In the genomic region with DNA sequence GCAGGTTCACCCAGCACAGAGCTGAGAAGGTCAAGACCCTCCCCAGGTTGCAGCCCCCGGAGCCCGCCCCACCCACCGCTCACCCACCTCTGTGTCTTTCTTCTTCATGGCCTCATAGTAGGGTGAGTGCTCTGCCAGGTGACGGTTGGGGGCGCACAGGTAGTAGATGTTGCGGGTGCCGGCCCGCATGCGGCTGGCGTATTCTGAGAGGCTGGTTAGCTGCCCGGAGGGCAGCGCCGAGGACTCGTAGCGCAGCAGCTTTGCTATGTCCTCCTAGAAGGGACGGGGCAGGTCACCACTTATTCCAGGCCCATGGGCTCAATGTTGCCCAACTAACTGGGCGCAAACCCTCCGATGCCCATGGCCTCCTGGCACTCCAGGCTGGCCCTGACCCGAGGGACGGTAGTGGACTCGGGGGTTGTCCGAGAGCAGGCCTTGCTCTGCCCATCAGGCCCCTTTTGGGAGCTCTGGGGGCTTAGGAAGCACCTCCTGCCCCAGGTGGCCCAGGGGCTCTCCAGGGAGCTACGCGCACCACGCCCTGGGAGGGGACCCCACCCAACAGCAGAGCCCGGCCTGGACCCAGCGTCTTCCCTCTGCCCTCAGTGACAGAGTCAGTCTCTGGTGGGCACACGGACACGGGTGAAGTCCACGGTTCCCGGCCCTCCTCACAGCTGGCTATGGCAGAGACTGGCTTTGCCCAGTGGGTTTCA, we compare ENCODE assay signal across 20 cellular contexts. TPM values are rescaled to one million over a fixed set of nuclear protein-coding genes. Genes with fewer than 3 reads are reported as not detected.
A peak's percentile ranks its signal among the peaks of the same experiment; 100 is the strongest.
DNase-seq lines count a peak whose midpoint lies in the region; ATAC-seq and TF ChIP-seq lines count a peak whose summit lies in the region.
"Had no signal": no experiment of that assay in that cellular context is flagged by ENCODE, and none has a peak within 500 bp of the region (broad histone marks: within the 10 kb centered on the region; RNA-seq: fewer than 3 reads in every experiment).

No MANE protein-coding gene starts in this region.

- peaks cover 17% of the 10 kb centered on the region for H3K4me1 Mint-ChIP-seq in activated naive CD8-positive, alpha-beta T cell (ENCODE audit: low read depth)
- H3K4me1 Mint-ChIP-seq in activated naive CD8-positive, alpha-beta T cell treated with anti-CD3 and anti-CD28 coated beads, Interleukin-2, amount 50 U/mL, for 24 hours, result peaks cover 14% of the 10 kb centered on the region

- peak overlapping the region; percentile 28 for H3K27ac Mint-ChIP-seq in activated naive CD8-positive, alpha-beta T cell
- no peak overlapping the region for H3K27ac Mint-ChIP-seq in activated naive CD8-positive, alpha-beta T cell treated with anti-CD3 and anti-CD28 coated beads, Interleukin-2, amount 50 U/mL, for 24 hours

- H3K27ac ChIP-seq in Panc1 (ENCODE audit: low read length), result no peak overlapping the region
- no peak overlapping the region for H3K27ac ChIP-seq in aorta (ENCODE audit: low read depth in 1 of 2, low read length in 2 of 2)
- no peak overlapping the region for H3K27ac ChIP-seq in A673 (ENCODE audit: low read depth, low read length, poor library complexity, severe bottlenecking)
- H3K27ac ChIP-seq: SJSA1 had no signal

- CTCF ChIA-PET in Panc1 (lab: Charles Lee), result no interaction called here
- CTCF ChIA-PET in A673 (lab: Charles Lee), result no interaction called here

- 96 to 97% methylated on average over 30 to 31 of the region's 31 CpGs for WGBS in aorta, 2 donors

- H3K27me3 Mint-ChIP-seq in activated naive CD8-positive, alpha-beta T cell, result no peaks in the 10 kb centered on the region
- no peaks in the 10 kb centered on the region for H3K27me3 Mint-ChIP-seq in activated naive CD8-positive, alpha-beta T cell treated with anti-CD3 and anti-CD28 coated beads, Interleukin-2, amount 50 U/mL, for 24 hours

- intact Hi-C loops in Panc1 (cut with micrococcal nuclease; ENCODE audit: unreplicated experiment) (no loop called here), aorta (cut with DNase I) (no loop called here), A673 (cut with micrococcal nuclease; ENCODE audit: unreplicated experiment) (no loop called here)

- no peaks in the 10 kb centered on the region for H3K9me3 Mint-ChIP-seq in activated naive CD8-positive, alpha-beta T cell (ENCODE audit: low read depth)
- H3K9me3 Mint-ChIP-seq in activated naive CD8-positive, alpha-beta T cell treated with anti-CD3 and anti-CD28 coated beads, Interleukin-2, amount 50 U/mL, for 24 hours, result no peaks in the 10 kb centered on the region

- no peak for TF ChIP-seq CTCF in Panc1 (IDR thresholded peaks at IDR 0.05)
- no peak for TF ChIP-seq CTCF in A673 (conservative IDR thresholded peaks at IDR 0.05; ENCODE audit: low read depth, low read length)

- in situ Hi-C loops in Panc1 (cut with HindIII; ENCODE audit: low pct_unique_long_range_greater_than_20kb, low sequenced_read_pairs), result no loop called here

- H3K4me3 ChIP-seq in Panc1 (ENCODE audit: low read depth in 2 of 2, low read length in 2 of 2), result no peak overlapping the region
- H3K4me3 ChIP-seq in aorta (ENCODE audit: low read length in 2 of 2), result no peak overlapping the region
- no peak overlapping the region for H3K4me3 ChIP-seq in A673 (ENCODE audit: low read depth, low read length, poor library complexity, severe bottlenecking)
- H3K4me3 ChIP-seq: HAP-1, SJSA1 had no signal

- BruUV-seq in Panc1 (replicated peaks; lab: Mats Ljungman, UMichigan) (no TSS peak), A673 (replicated peaks; lab: Mats Ljungman, UMichigan) (no TSS peak)

- H3K36me3 ChIP-seq in Panc1 (ENCODE audit: control insufficient read depth, insufficient read depth, low read length) (peaks cover 7% of the 10 kb centered on the region), aorta (ENCODE audit: control insufficient read depth in 1 of 2, insufficient read depth in 2 of 2, low read length in 1 of 2) (peaks cover 0 to 8% of the 10 kb centered on the region in 2 donors), A673 (ENCODE audit: insufficient read depth, low read length, poor library complexity, severe bottlenecking) (peaks cover 81% of the 10 kb centered on the region)

- H3K27me3 ChIP-seq in Panc1 (ENCODE audit: control insufficient read depth, insufficient read depth, low read length) (no peaks in the 10 kb centered on the region), aorta (ENCODE audit: control insufficient read depth in 1 of 2, insufficient read depth in 2 of 2, low read length in 1 of 2) (no peaks in the 10 kb centered on the region), A673 (replicated peaks; ENCODE audit: insufficient read depth, low read depth, low read length, poor library complexity) (no peaks in the 10 kb centered on the region)
- H3K27me3 ChIP-seq: SJSA1 had no signal

- H3K4me3 Mint-ChIP-seq in activated naive CD8-positive, alpha-beta T cell, result no peak overlapping the region
- H3K4me3 Mint-ChIP-seq in activated naive CD8-positive, alpha-beta T cell treated with anti-CD3 and anti-CD28 coated beads, Interleukin-2, amount 50 U/mL, for 24 hours, result no peak overlapping the region

- DNase-seq in activated naive CD8-positive, alpha-beta T cell treated with anti-CD3 and anti-CD28 coated beads, Interleukin-2, amount 50 U/mL, for 24 hours, result no peak
- DNase-seq in Panc1 (ENCODE audit: low read depth, low spot score) (no peak), aorta (peak; percentile 42 to 72), A673 (ENCODE audit: low spot score) (no peak), DMS53 treated with DMSO at 0.1 percent for 48 hours (lab: John Stamatoyannopoulos, UW; ENCODE audit: unreplicated experiment) (no peak)
- DNase-seq: ACHN, AML-193, Calu3, DMS79, KG1, NCI-H1417 treated with DMSO at 0.1 percent for 48 hours, NCI-H2029, NCI-H2171, NCI-H446 treated with DMSO at 0.1 percent for 48 hours, NCI-H748 treated with DMSO at 0.1 percent for 48 hours, PC-3 had no signal

- POLR2A ChIA-PET in Panc1 (lab: Charles Lee), result no interaction called here
- POLR2A ChIA-PET in A673 (lab: Charles Lee; ENCODE audit: low non-redundant PET), result no interaction called here

- H3K9me3 ChIP-seq in Panc1 (ENCODE audit: control insufficient read depth, insufficient read depth, low read depth, low read length), result no peaks in the 10 kb centered on the region
- no peaks in the 10 kb centered on the region for H3K9me3 ChIP-seq in aorta (ENCODE audit: control insufficient read depth, low read length)
- no peaks in the 10 kb centered on the region for H3K9me3 ChIP-seq in A673 (ENCODE audit: low read depth, low read length, poor library complexity, severe bottlenecking)
- H3K9me3 ChIP-seq: HAP-1, SJSA1 had no signal

- H3K4me1 ChIP-seq in Panc1 (ENCODE audit: control insufficient read depth, insufficient read depth, low read length) (no peaks in the 10 kb centered on the region), aorta (ENCODE audit: control insufficient read depth in 1 of 2, insufficient read depth in 2 of 2, low read length in 2 of 2) (no peaks in the 10 kb centered on the region), A673 (ENCODE audit: insufficient read depth, low read length, poor library complexity, severe bottlenecking) (no peaks in the 10 kb centered on the region)
- H3K4me1 ChIP-seq: HAP-1, SJSA1 had no signal

- no peak for ATAC-seq in activated naive CD8-positive, alpha-beta T cell treated with anti-CD3 and anti-CD28 coated beads, Interleukin-2, amount 50 U/mL, for 24 hours
- ATAC-seq in Panc1 (0 out of 2 replicates have a peak, but pooled peaks have one; percentile 7), esophagus mucosa (peak; percentile 16), aorta (ENCODE audit: low FRiP score) (no peak)
- ATAC-seq: PC-3 had no signal

- peaks cover 5% of the 10 kb centered on the region for H3K36me3 Mint-ChIP-seq in activated naive CD8-positive, alpha-beta T cell
- H3K36me3 Mint-ChIP-seq in activated naive CD8-positive, alpha-beta T cell treated with anti-CD3 and anti-CD28 coated beads, Interleukin-2, amount 50 U/mL, for 24 hours (ENCODE audit: low read depth), result peaks cover 46% of the 10 kb centered on the region

RNA-seq across cellular contexts. Expression of a gene that starts 9.9 kb away (rescaled TPM):
- total RNA-seq in Panc1 (2021; ENCODE audit: unreplicated experiment) (21.1 TPM), esophagus mucosa (7.9 TPM), aorta (10 to 100 TPM in 1 of 2 donors, 1 to 10 TPM in 1; 9.1 to 21.8 TPM), A673 (2021) (17.9 and 19.1 TPM in 2 replicates)
- polyA plus RNA-seq in Panc1 (2012; ENCODE audit: insufficient read length), result 24.7 TPM
- 1 to 10 TPM; 5.4 to 9.3 TPM for polyA plus RNA-seq in aorta

RNA-seq across cellular contexts. Expression of a gene that starts 52.9 kb away (rescaled TPM):
- total RNA-seq in Panc1 (2021; ENCODE audit: unreplicated experiment), result 15.5 TPM
- 8.7 TPM for polyA plus RNA-seq in Panc1 (2012; ENCODE audit: insufficient read length)
- 4.0 TPM for total RNA-seq in esophagus mucosa
- total RNA-seq in aorta, result 1 to 10 TPM; 4.9 to 5.0 TPM
- 1 to 10 TPM in 1 of 2 donors, under 1 TPM in 1; 0.50 to 4.0 TPM for polyA plus RNA-seq in aorta
- total RNA-seq in A673 (2021), result 15.1 and 16.1 TPM in 2 replicates

RNA-seq across cellular contexts. Expression of a gene that starts 53.0 kb away (rescaled TPM):
- total RNA-seq in Panc1 (2021; ENCODE audit: unreplicated experiment) (137 TPM), esophagus mucosa (131 TPM), aorta (10 to 100 TPM; 57.7 to 59.5 TPM), A673 (2021) (280 and 300 TPM in 2 replicates)
- 161 TPM for polyA plus RNA-seq in Panc1 (2012; ENCODE audit: insufficient read length)
- polyA plus RNA-seq in aorta, result 100 to 1,000 TPM in 1 of 2 donors, 10 to 100 TPM in 1; 19.2 to 183 TPM

Comparison
In these comparisons a context has a peak if more than half of its experiments do, and no peak if none do; other contexts are left out.
1. ATAC-seq: peak in Panc1 (single experiment) and esophagus mucosa (single experiment); none in activated naive CD8-positive, alpha-beta T cell treated with anti-CD3 and anti-CD28 coated beads, Interleukin-2, amount 50 U/mL, for 24 hours (single experiment) and aorta (single experiment).
2. DNase-seq: peak in aorta (2 of 2); none in activated naive CD8-positive, alpha-beta T cell treated with anti-CD3 and anti-CD28 coated beads, Interleukin-2, amount 50 U/mL, for 24 hours (single experiment), Panc1 (single experiment), A673 (single experiment) and DMS53 treated with DMSO at 0.1 percent for 48 hours (single experiment).